Comparison of ENCODE assay signal across 1 cellular context in genomic region chr20:22584630-22584921, GRCh38.
A peak's percentile ranks its signal among the peaks of the same experiment; 100 is the strongest.
TF ChIP-seq lines count a peak whose summit lies in the region.

No MANE protein-coding gene starts in this region.

TF ChIP-seq in A549, 52 proteins besides CTCF, POLR2A, EP300 and RAD21 (continued from another document):
- no peak for TF ChIP-seq PBX3 (IDR thresholded peaks at IDR 0.05)
- peak; percentile 60; the same call in 1 of the 2 replicates for TF ChIP-seq PHF8 (IDR thresholded peaks at IDR 0.05; ENCODE audit: borderline replicate concordance, low read depth)
- no peak for TF ChIP-seq RFX5 (IDR thresholded peaks at IDR 0.05)
- no peak for TF ChIP-seq EHF (CRISPR knock-in tag; IDR thresholded peaks at IDR 0.05)
- TF ChIP-seq TP53 (CRISPR knock-in tag; IDR thresholded peaks at IDR 0.05): no peak
- no peak for TF ChIP-seq REST (IDR thresholded peaks at IDR 0.05)
- TF ChIP-seq SMC3 (IDR thresholded peaks at IDR 0.05): 0 out of 3 replicates have a peak, but pooled peaks have one; percentile 10
- peak in 1 of 2 experiments; percentile 83; a peak in 4 of 5 replicates for TF ChIP-seq JUN (IDR thresholded peaks at IDR 0.05)
- TF ChIP-seq RNF2 (IDR thresholded peaks at IDR 0.05; ENCODE audit: borderline replicate concordance, low read depth): no peak
- no peak for TF ChIP-seq GATA3 (IDR thresholded peaks at IDR 0.05; ENCODE audit: borderline replicate concordance)
- no peak for TF ChIP-seq USF2 (IDR thresholded peaks at IDR 0.05)
TF ChIP-seq in A549: peak in this region for 4.
